In genomic region chr4:170243662-170244288, GRCh38 we compare ENCODE assay signal across 1 cellular context.
TF ChIP-seq lines count a peak whose summit lies in the region.

No MANE protein-coding gene starts in this region.

TF ChIP-seq in GM23338, 12 proteins besides CTCF, POLR2A, EP300 and RAD21 (continued from another document):
- TF ChIP-seq ETS1 (IDR thresholded peaks at IDR 0.05) = no peak
- TF ChIP-seq STAT1 (IDR thresholded peaks at IDR 0.05; ENCODE audit: unreplicated experiment) = no peak
- no peak for TF ChIP-seq JUNB (IDR thresholded peaks at IDR 0.05; ENCODE audit: unreplicated experiment)
- no peak for TF ChIP-seq CREB1 (CRISPR knock-in tag; IDR thresholded peaks at IDR 0.05; ENCODE audit: low read depth)
- no peak for TF ChIP-seq REST (IDR thresholded peaks at IDR 0.05; ENCODE audit: unreplicated experiment)
- TF ChIP-seq ZNF462 (CRISPR knock-in tag; IDR thresholded peaks at IDR 0.05) = no peak
- no peak for TF ChIP-seq ZNF114 (CRISPR knock-in tag; IDR thresholded peaks at IDR 0.05)
- TF ChIP-seq EZH2phosphoT487 (IDR thresholded peaks at IDR 0.05; ENCODE audit: unreplicated experiment) = no peak
- no peak for TF ChIP-seq EZH2 (IDR thresholded peaks at IDR 0.05; ENCODE audit: low read depth, unreplicated experiment)
- TF ChIP-seq POLR2AphosphoS5 (IDR thresholded peaks at IDR 0.05; ENCODE audit: low read depth) = no peak
